Comparison of ENCODE assay signal across 1 cellular context in the genomic region with DNA sequence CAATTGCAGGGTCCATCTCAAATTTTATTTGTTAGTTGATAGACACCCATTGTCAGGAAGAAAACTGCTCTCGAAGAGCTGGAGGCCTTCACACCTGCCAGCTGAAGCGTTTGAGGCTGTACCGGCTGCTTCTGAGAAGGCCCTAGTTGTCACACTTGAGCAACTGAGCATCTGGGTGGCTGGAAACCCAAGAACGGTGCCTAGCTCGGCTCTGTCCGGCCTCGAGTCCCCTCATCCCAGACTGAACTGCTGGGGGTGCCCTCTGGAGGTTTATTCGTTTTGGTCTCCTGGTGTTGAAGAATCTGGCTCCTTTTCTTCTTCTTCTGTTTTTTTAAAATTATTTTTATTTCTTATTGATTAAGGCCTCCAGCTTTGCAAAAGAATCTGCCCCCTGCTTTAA.
TF ChIP-seq lines count a peak whose summit lies in the region.

No MANE protein-coding gene starts in this region.

TF ChIP-seq in GM12878, 131 proteins besides CTCF, POLR2A, EP300 and RAD21 (continued from another document):
- TF ChIP-seq RUNX3 (IDR thresholded peaks at IDR 0.05; ENCODE audit: low read length), result no peak
